Comparison of ENCODE assay signal across 8 cellular contexts in genomic region chr15:78438595-78439285, GRCh38. TPM values are rescaled to one million over a fixed set of nuclear protein-coding genes. Genes with fewer than 3 reads are reported as not detected.
DNase-seq lines count a peak whose midpoint lies in the region; ATAC-seq and TF ChIP-seq lines count a peak whose summit lies in the region.

No MANE protein-coding gene starts in this region.

- no peaks in the 10 kb centered on the region for H3K9me3 ChIP-seq in SU-DHL-6 (ENCODE audit: insufficient read depth, low read length)

- H3K9ac ChIP-seq in SU-DHL-6 (ENCODE audit: low read length), result peak overlapping the region; percentile 96

- ATAC-seq in HG03095 (IDR thresholded peaks at IDR 0.05; ENCODE audit: unreplicated experiment) (peak; percentile 13), HG03045 (IDR thresholded peaks at IDR 0.05; ENCODE audit: unreplicated experiment) (no peak)
- ATAC-seq in stimulated activated naive CD8-positive, alpha-beta T cell treated with anti-CD3 and anti-CD28 coated beads, Interleukin-15, amount 100 ng/mL, for 72 hours, result no peak

- peaks cover 21% of the 10 kb centered on the region for H3K36me3 ChIP-seq in SU-DHL-6 (ENCODE audit: low read length)

- H3K27me3 ChIP-seq in SU-DHL-6 (ENCODE audit: low read length), result no peaks in the 10 kb centered on the region

- H3F3A ChIP-seq in SU-DHL-6 (ENCODE audit: insufficient read depth), result no peaks in the 10 kb centered on the region

- peak overlapping the region; percentile 89 for H3K4me2 ChIP-seq in SU-DHL-6 (ENCODE audit: low read depth, low read length, poor library complexity, severe bottlenecking)

- peak overlapping the region; percentile 46 for H2AFZ ChIP-seq in SU-DHL-6 (ENCODE audit: low read depth, low read length, severe bottlenecking)

- H3K4me3 Mint-ChIP-seq in stimulated activated naive CD8-positive, alpha-beta T cell treated with anti-CD3 and anti-CD28 coated beads, Interleukin-15, amount 100 ng/mL, for 72 hours, result peak overlapping the region; percentile 80 to 95

- no peaks in the 10 kb centered on the region for H3K9me3 Mint-ChIP-seq in stimulated activated naive CD8-positive, alpha-beta T cell treated with anti-CD3 and anti-CD28 coated beads, Interleukin-15, amount 100 ng/mL, for 72 hours

- no peak for TF ChIP-seq POLR2A in lower leg skin (IDR thresholded peaks at IDR 0.05)

- H3K27ac ChIP-seq in SU-DHL-6 (ENCODE audit: low read depth, low read length), result peak overlapping the region; percentile 60

- peak overlapping the region; percentile 84 to 98 for H3K27ac Mint-ChIP-seq in stimulated activated naive CD8-positive, alpha-beta T cell treated with anti-CD3 and anti-CD28 coated beads, Interleukin-15, amount 100 ng/mL, for 72 hours

- DNase-seq in NCI-H2227 (lab: John Stamatoyannopoulos, UW; ENCODE audit: unreplicated experiment), result peak; percentile 27
- DNase-seq in NCI-H2227 treated with DMSO at 0.1 percent for 48 hours (lab: John Stamatoyannopoulos, UW), result no peak
- peak; percentile 8 for DNase-seq in central memory CD4-positive, alpha-beta T cell
- no peak for DNase-seq in lower leg skin (ENCODE audit: low spot score in 2 of 2)
- peak; percentile 20 to 27 for DNase-seq in stimulated activated naive CD8-positive, alpha-beta T cell treated with anti-CD3 and anti-CD28 coated beads, Interleukin-15, amount 100 ng/mL, for 72 hours

- no peaks in the 10 kb centered on the region for H3K9me2 ChIP-seq in SU-DHL-6 (replicated peaks; ENCODE audit: insufficient read depth, low read length)

- peaks cover 49% of the 10 kb centered on the region for H3K4me1 Mint-ChIP-seq in stimulated activated naive CD8-positive, alpha-beta T cell treated with anti-CD3 and anti-CD28 coated beads, Interleukin-15, amount 100 ng/mL, for 72 hours

- H3K4me3 ChIP-seq in SU-DHL-6 (ENCODE audit: insufficient read depth, low read length, poor library complexity, severe bottlenecking) (peak overlapping the region; percentile 84), lower leg skin (ENCODE audit: low read depth, poor library complexity, severe bottlenecking) (peak overlapping the region; percentile 99)

- TF ChIP-seq CTCF in SU-DHL-6 (IDR thresholded peaks at IDR 0.05; ENCODE audit: insufficient read depth, low read length, poor library complexity, severe bottlenecking) (no peak), lower leg skin (IDR thresholded peaks at IDR 0.05) (no peak)

- peaks cover 57% of the 10 kb centered on the region for H3K79me2 ChIP-seq in SU-DHL-6 (ENCODE audit: insufficient read depth, low read length)

- no peaks in the 10 kb centered on the region for H3K27me3 Mint-ChIP-seq in stimulated activated naive CD8-positive, alpha-beta T cell treated with anti-CD3 and anti-CD28 coated beads, Interleukin-15, amount 100 ng/mL, for 72 hours

- intact Hi-C loops in lower leg skin (cut with DNase I; ENCODE audit: low total_unique reads), result no loop called here

- 0 to 1% methylated on average over 13 to 23 of the region's 24 CpGs for WGBS in lower leg skin, 2 donors

- peaks cover 7% of the 10 kb centered on the region; the same call in 1 of the 2 replicates for H4K20me1 ChIP-seq in SU-DHL-6 (ENCODE audit: low read depth, low read length)

RNA-seq across cellular contexts. Expression of gene IREB2, which starts 0.7 kb away (rescaled TPM):
- 10 to 100 TPM; 28.4 to 43.5 (median 30.8) TPM for total RNA-seq in lower leg skin

Comparison
In these comparisons a context has a peak if more than half of its experiments do, and no peak if none do; other contexts are left out.
1. DNase-seq: peak in NCI-H2227 (single experiment), central memory CD4-positive, alpha-beta T cell (single experiment) and stimulated activated naive CD8-positive, alpha-beta T cell treated with anti-CD3 and anti-CD28 coated beads, Interleukin-15, amount 100 ng/mL, for 72 hours (2 of 2); none in NCI-H2227 treated with DMSO at 0.1 percent for 48 hours (single experiment) and lower leg skin (0 of 2).